In genomic region chr9:137454145-137454505, GRCh38 we compare ENCODE assay signal across 8 cellular contexts. TPM values are rescaled to one million over a fixed set of nuclear protein-coding genes. Genes with fewer than 3 reads are reported as not detected.
A peak's percentile ranks its signal among the peaks of the same experiment; 100 is the strongest.
DNase-seq lines count a peak whose midpoint lies in the region; ATAC-seq and TF ChIP-seq lines count a peak whose summit lies in the region.

No MANE protein-coding gene starts in this region.

- peak in 2 of 7 experiments; percentile 36 to 43 for DNase-seq in CD8-positive, alpha-beta T cell
- peak; percentile 85 for DNase-seq in Karpas-422
- no peak for DNase-seq in brain microvascular endothelial cell
- peak; percentile 82 to 92 for DNase-seq in left lung
- DNase-seq in T1000 (lab: John Stamatoyannopoulos, UW) = no peak

- H3K9ac ChIP-seq in Karpas-422 (ENCODE audit: low read length) = peak overlapping the region; percentile 76

- H3K79me2 ChIP-seq in Karpas-422 (ENCODE audit: low read length) = peaks cover 16% of the 10 kb centered on the region

- peaks cover 57% of the 10 kb centered on the region for H3K4me1 ChIP-seq in CD8-positive, alpha-beta T cell (ENCODE audit: insufficient read depth, low read length)
- H3K4me1 ChIP-seq in Karpas-422 (ENCODE audit: low read length) (peaks cover 45% of the 10 kb centered on the region), left lung (peaks cover 8 to 42% of the 10 kb centered on the region in 2 donors)

- no peaks in the 10 kb centered on the region for H3K9me3 Mint-ChIP-seq in CD8-positive, alpha-beta T cell
- H3K9me3 Mint-ChIP-seq in stimulated activated naive CD8-positive, alpha-beta T cell treated with anti-CD3 and anti-CD28 coated beads, Interleukin-15, Interleukin-2, amounts not matched to agents 100 ng/mL and 50 ng/mL, for 24 hours = no peaks in the 10 kb centered on the region

- no peak overlapping the region for H3K27ac Mint-ChIP-seq in CD8-positive, alpha-beta T cell
- no peak overlapping the region for H3K27ac Mint-ChIP-seq in stimulated activated naive CD8-positive, alpha-beta T cell treated with anti-CD3 and anti-CD28 coated beads, Interleukin-15, Interleukin-2, amounts not matched to agents 100 ng/mL and 50 ng/mL, for 24 hours

- no peaks in the 10 kb centered on the region for H3K9me3 ChIP-seq in CD8-positive, alpha-beta T cell (ENCODE audit: low read length)
- no peaks in the 10 kb centered on the region for H3K9me3 ChIP-seq in Karpas-422 (ENCODE audit: low read length)
- H3K9me3 ChIP-seq in left lung = no peaks in the 10 kb centered on the region

- H3K27me3 Mint-ChIP-seq in CD8-positive, alpha-beta T cell (ENCODE audit: low read depth) = no peaks in the 10 kb centered on the region
- H3K27me3 Mint-ChIP-seq in stimulated activated naive CD8-positive, alpha-beta T cell treated with anti-CD3 and anti-CD28 coated beads, Interleukin-15, Interleukin-2, amounts not matched to agents 100 ng/mL and 50 ng/mL, for 24 hours = no peaks in the 10 kb centered on the region

- H2AFZ ChIP-seq in Karpas-422 (ENCODE audit: low read length) = no peak overlapping the region

- intact Hi-C loops in CD8-positive, alpha-beta T cell (cut with DNase I, micrococcal nuclease) = loop anchor here in 1 of 2 experiments (5.0 kb wide), 2 partner anchors 662 to 972 kb away; partner anchors contain the start of genes SEC16A and TMEM141
- intact Hi-C loops in left lung (cut with DNase I) = no loop called here

- no peak overlapping the region for H3K4me3 ChIP-seq in CD8-positive, alpha-beta T cell (ENCODE audit: low read depth, low read length)
- H3K4me3 ChIP-seq in Karpas-422 (ENCODE audit: low read length) = peak overlapping the region; percentile 71
- H3K4me3 ChIP-seq in brain microvascular endothelial cell (ENCODE audit: low read depth, low read length) = peak overlapping the region; percentile 20
- H3K4me3 ChIP-seq in left lung = peak overlapping the region; percentile 32 to 50

- peak overlapping the region; percentile 64 for H3K4me2 ChIP-seq in Karpas-422 (ENCODE audit: low read depth, low read length, poor library complexity, severe bottlenecking)

- ATAC-seq in CD8-positive, alpha-beta T cell = peak; percentile 11
- ATAC-seq in left lung = peak; percentile 68
- ATAC-seq in HG03039 (IDR thresholded peaks at IDR 0.05; ENCODE audit: unreplicated experiment) = no peak
- ATAC-seq in GM21717 (IDR thresholded peaks at IDR 0.05; ENCODE audit: unreplicated experiment) = no peak

- H3K27me3 ChIP-seq in CD8-positive, alpha-beta T cell (ENCODE audit: insufficient read depth, low read length) = no peaks in the 10 kb centered on the region
- H3K27me3 ChIP-seq in Karpas-422 (ENCODE audit: low read length) (no peaks in the 10 kb centered on the region), brain microvascular endothelial cell (replicated peaks) (no peaks in the 10 kb centered on the region), left lung (peaks cover 0 to 9% of the 10 kb centered on the region in 2 donors)

- POLR2A ChIA-PET in CD8-positive, alpha-beta T cell (lab: Charles Lee) = no interaction called here

- peaks cover 37% of the 10 kb centered on the region for H3K4me1 Mint-ChIP-seq in CD8-positive, alpha-beta T cell (ENCODE audit: low read depth)
- H3K4me1 Mint-ChIP-seq in stimulated activated naive CD8-positive, alpha-beta T cell treated with anti-CD3 and anti-CD28 coated beads, Interleukin-15, Interleukin-2, amounts not matched to agents 100 ng/mL and 50 ng/mL, for 24 hours (ENCODE audit: low read depth) = peaks cover 39% of the 10 kb centered on the region

- H3K9me2 ChIP-seq in Karpas-422 (replicated peaks; ENCODE audit: insufficient read depth, low read length) = no peaks in the 10 kb centered on the region

- no peak overlapping the region for H3K4me3 Mint-ChIP-seq in CD8-positive, alpha-beta T cell
- peak overlapping the region; percentile 32 for H3K4me3 Mint-ChIP-seq in stimulated activated naive CD8-positive, alpha-beta T cell treated with anti-CD3 and anti-CD28 coated beads, Interleukin-15, Interleukin-2, amounts not matched to agents 100 ng/mL and 50 ng/mL, for 24 hours

- peaks cover 14% of the 10 kb centered on the region for H3K36me3 Mint-ChIP-seq in CD8-positive, alpha-beta T cell
- peaks cover 18% of the 10 kb centered on the region for H3K36me3 Mint-ChIP-seq in stimulated activated naive CD8-positive, alpha-beta T cell treated with anti-CD3 and anti-CD28 coated beads, Interleukin-15, Interleukin-2, amounts not matched to agents 100 ng/mL and 50 ng/mL, for 24 hours (ENCODE audit: low read depth)

- peaks cover 17% of the 10 kb centered on the region for H3K36me3 ChIP-seq in CD8-positive, alpha-beta T cell (ENCODE audit: insufficient read depth, low read length)
- H3K36me3 ChIP-seq in Karpas-422 (ENCODE audit: insufficient read depth, low read length) = peaks cover 12% of the 10 kb centered on the region
- H3K36me3 ChIP-seq in brain microvascular endothelial cell (replicated peaks) = peaks cover 29% of the 10 kb centered on the region
- peaks cover 0 to 25% of the 10 kb centered on the region in 2 donors for H3K36me3 ChIP-seq in left lung

- peaks cover 27% of the 10 kb centered on the region for H4K20me1 ChIP-seq in Karpas-422 (ENCODE audit: insufficient read depth, low read depth, low read length)

- CTCF ChIA-PET in CD8-positive, alpha-beta T cell (lab: Charles Lee) = no interaction called here

- no peak for TF ChIP-seq CTCF in CD8-positive, alpha-beta T cell (IDR thresholded peaks at IDR 0.05)
- TF ChIP-seq CTCF in brain microvascular endothelial cell (IDR thresholded peaks at IDR 0.05; ENCODE audit: low read depth, low read length, missing control alignments) (no peak), left lung (IDR thresholded peaks at IDR 0.05) (no peak)

- no peak overlapping the region for H3K27ac ChIP-seq in CD8-positive, alpha-beta T cell (ENCODE audit: low read depth, low read length)
- peak overlapping the region; percentile 90 for H3K27ac ChIP-seq in Karpas-422 (ENCODE audit: low read length)
- no peak overlapping the region for H3K27ac ChIP-seq in brain microvascular endothelial cell
- H3K27ac ChIP-seq in left lung = peak overlapping the region; percentile 42 to 65

- in situ Hi-C loops in brain microvascular endothelial cell (cut with HindIII; ENCODE audit: low pct_ligation_motif_present, low sequenced_read_pairs) = no loop called here

RNA-seq across cellular contexts. Expression of gene NSMF, which starts 5.0 kb away (rescaled TPM):
- total RNA-seq in CD8-positive, alpha-beta T cell = 10 to 100 TPM; 82.8 to 87.2 TPM
- total RNA-seq in Karpas-422 (2014; rRNA removed; shearing (Covaris generic); ENCODE audit: low replicate concordance) = 36.4 and 55.4 TPM in 2 replicates
- 10 to 100 TPM; 29.5 to 31.4 TPM for total RNA-seq in left lung

RNA-seq across cellular contexts. Expression of gene ENTPD8, which starts 13.0 kb away (rescaled TPM):
- total RNA-seq in CD8-positive, alpha-beta T cell = not detected
- total RNA-seq in Karpas-422 (2014; rRNA removed; shearing (Covaris generic); ENCODE audit: low replicate concordance) = not detected in 2 replicates
- under 1 TPM in 1 of 2 donors, not detected in 1; 0.15 TPM for total RNA-seq in left lung

RNA-seq across cellular contexts. Expression of gene NOXA1, which starts 30.9 kb away (rescaled TPM):
- 1 to 10 TPM; 2.4 to 2.7 TPM for total RNA-seq in CD8-positive, alpha-beta T cell
- 0.51 TPM in 1 of 2 replicates, not detected in the other for total RNA-seq in Karpas-422 (2014; rRNA removed; shearing (Covaris generic); ENCODE audit: low replicate concordance)
- total RNA-seq in left lung = 1 to 10 TPM; 6.1 to 8.7 TPM

RNA-seq across cellular contexts. Expression of gene EXD3, which starts 31.2 kb away (rescaled TPM):
- total RNA-seq in CD8-positive, alpha-beta T cell = 10 to 100 TPM in 1 of 2 experiments, 1 to 10 TPM in 1; 9.1 to 11.0 TPM
- 2.8 and 7.8 TPM in 2 replicates for total RNA-seq in Karpas-422 (2014; rRNA removed; shearing (Covaris generic); ENCODE audit: low replicate concordance)
- total RNA-seq in left lung = 10 to 100 TPM; 13.7 to 21.8 TPM

Comparison
In these comparisons a context has a peak if more than half of its experiments do, and no peak if none do; other contexts are left out.
1. ATAC-seq: peak in CD8-positive, alpha-beta T cell (single experiment) and left lung (single experiment); none in HG03039 (single experiment) and GM21717 (single experiment).
2. DNase-seq: peak in Karpas-422 (single experiment) and left lung (2 of 2); none in brain microvascular endothelial cell (single experiment) and T1000 (single experiment).
3. H3K27ac ChIP-seq: peak in Karpas-422 (single experiment) and left lung (2 of 2); none in CD8-positive, alpha-beta T cell (single experiment) and brain microvascular endothelial cell (single experiment).